In genomic region chr19:31334101-31334848, GRCh38 we compare ENCODE assay signal across 20 cellular contexts. TPM values are rescaled to one million over a fixed set of nuclear protein-coding genes. Genes with fewer than 3 reads are reported as not detected.
DNase-seq lines count a peak whose midpoint lies in the region; TF ChIP-seq lines count a peak whose summit lies in the region.
"Had no signal": no experiment of that assay in that cellular context is flagged by ENCODE, and none has a peak within 500 bp of the region (broad histone marks: within the 10 kb centered on the region; RNA-seq: fewer than 3 reads in every experiment).

No MANE protein-coding gene starts in this region.

- H3K27ac ChIP-seq in mammary epithelial cell (ENCODE audit: insufficient read depth, low read depth, low read length): peak overlapping the region; percentile 90
- H3K27ac ChIP-seq in vagina: no peak overlapping the region
- H3K27ac ChIP-seq in substantia nigra (ENCODE audit: low read depth, low read length, poor library complexity, severe bottlenecking): no peak overlapping the region
- H3K27ac ChIP-seq: neural progenitor cell, Peyer's patch, VCaP had no signal

- H3K4me1 ChIP-seq in mammary epithelial cell (ENCODE audit: insufficient read depth, low read length) (peaks cover 59% of the 10 kb centered on the region), vagina (peaks cover 23% of the 10 kb centered on the region)

- H3K9me3 ChIP-seq in mammary epithelial cell (replicated peaks; ENCODE audit: insufficient read depth, low read length): no peaks in the 10 kb centered on the region
- no peaks in the 10 kb centered on the region for H3K9me3 ChIP-seq in vagina
- H3K9me3 ChIP-seq: Peyer's patch had no signal

- H3K4me3 ChIP-seq in mammary epithelial cell (replicated peaks in 1 of 3; ENCODE audit: insufficient read depth in 1 of 3, low read depth in 2 of 3, low read length in 3 of 3): peak overlapping the region in 2 of 3 experiments; percentile 4 to 17
- no peak overlapping the region for H3K4me3 ChIP-seq in vagina
- H3K4me3 ChIP-seq: neural progenitor cell, Peyer's patch had no signal

- H3K27me3 ChIP-seq in mammary epithelial cell (ENCODE audit: insufficient read depth, low read length): no peaks in the 10 kb centered on the region
- no peaks in the 10 kb centered on the region for H3K27me3 ChIP-seq in vagina
- H3K27me3 ChIP-seq: neural progenitor cell, Peyer's patch had no signal

- dilution Hi-C loops in mammary epithelial cell (cut with HindIII; ENCODE audit: low sequenced_read_pairs): no loop called here

- peak overlapping the region; percentile 76 for H3K4me2 ChIP-seq in mammary epithelial cell (ENCODE audit: insufficient read depth, low read depth, low read length)
- H3K4me2 ChIP-seq: neural progenitor cell had no signal

- peaks cover 85% of the 10 kb centered on the region for H3K79me2 ChIP-seq in mammary epithelial cell (ENCODE audit: insufficient read depth, low read length)

- H2AFZ ChIP-seq in mammary epithelial cell (ENCODE audit: low read depth, low read length): peak overlapping the region; percentile 28
- H2AFZ ChIP-seq: neural progenitor cell had no signal

- TF ChIP-seq POLR2A in vagina (IDR thresholded peaks at IDR 0.05): no peak

- in situ Hi-C loops in mammary epithelial cell (cut with MboI; ENCODE audit: low sequenced_read_pairs in 2 of 2): loop anchor here in 1 of 2 donors (25.0 kb wide), 1 partner anchor 197 kb away; no protein-coding TSS in a partner anchor

- peaks cover 4% of the 10 kb centered on the region for H3K36me3 ChIP-seq in mammary epithelial cell (ENCODE audit: insufficient read depth, low read length)
- H3K36me3 ChIP-seq in vagina: no peaks in the 10 kb centered on the region
- H3K36me3 ChIP-seq: neural progenitor cell, Peyer's patch had no signal

- intact Hi-C loops in mammary epithelial cell (cut with micrococcal nuclease) (loop anchor here (1.0 to 5.0 kb wide), 2 partner anchors 15 to 182 kb away; partner anchors contain the start of gene TSHZ3), vagina (cut with DNase I) (no loop called here)

- 20% methylated on average over 7 of the region's 7 CpGs for WGBS in mammary epithelial cell (ENCODE audit: low coverage, missing lambda C conversion rate)

- TSS peak; percentile 53 for BruUV-seq in mammary epithelial cell (replicated peaks; lab: Mats Ljungman, UMichigan)

- DNase-seq in EH (ENCODE audit: low read depth) (peak; percentile 58), NCI-H226 (peak; percentile 78), mammary epithelial cell (peak; percentile 91), iris pigment epithelial cell (ENCODE audit: low read depth) (peak; percentile 77), vagina (ENCODE audit: extremely low spot score in 2 of 2) (no peak), substantia nigra (lab: John Stamatoyannopoulos, UW) (no peak), DMS79 treated with DMSO at 0.1 percent for 48 hours (lab: John Stamatoyannopoulos, UW) (no peak), cerebellar cortex (ENCODE audit: low spot score) (no peak)
- DNase-seq: activated CD8-positive, alpha-beta T cell treated with anti-CD3 and anti-CD28 coated beads, Interleukin-2, amount 10 ng/mL, durations not matched to agents 7 days and 5 days; activated naive CD8-positive, alpha-beta T cell treated with anti-CD3 and anti-CD28 coated beads for 36 hours; activated T-cell treated with anti-CD3 and anti-CD28 coated beads, Interleukin-2, amount 50 U/mL, for 72 hours; central memory CD4-positive, alpha-beta T cell; kidney; midbrain; NCI-H82; retina; T-cell had no signal

- TF ChIP-seq CTCF in mammary epithelial cell (conservative IDR thresholded peaks at IDR 0.05 in 1 of 2, IDR thresholded peaks at IDR 0.05 in 1 of 2; ENCODE audit: extremely low read depth in 1 of 2, insufficient read depth in 1 of 2, low read depth in 1 of 2, low read length in 2 of 2) (no peak), vagina (IDR thresholded peaks at IDR 0.05) (no peak)

- peak overlapping the region; percentile 69 for H3K9ac ChIP-seq in mammary epithelial cell (ENCODE audit: insufficient read depth, low read length)
- H3K9ac ChIP-seq: neural progenitor cell had no signal

- CTCF ChIA-PET in mammary epithelial cell (lab: Charles Lee; ENCODE audit: low non-redundant PET): no interaction called here

- H4K20me1 ChIP-seq in mammary epithelial cell (ENCODE audit: insufficient read depth, low read length): no peaks in the 10 kb centered on the region

RNA-seq across cellular contexts. Expression of gene TSHZ3, which starts 15.0 kb away (rescaled TPM):
- total RNA-seq in mammary epithelial cell (10 to 100 TPM; 10.3 to 11.3 TPM), vagina (13.5 TPM)
- 4.1 TPM for polyA plus RNA-seq in mammary epithelial cell
- polyA minus RNA-seq in mammary epithelial cell: 9.8 TPM

Comparison
In these comparisons a context has a peak if more than half of its experiments do, and no peak if none do; other contexts are left out.
1. DNase-seq: peak in EH (single experiment), NCI-H226 (single experiment), mammary epithelial cell (single experiment) and iris pigment epithelial cell (single experiment); none in vagina (0 of 2), substantia nigra (0 of 49), DMS79 treated with DMSO at 0.1 percent for 48 hours (single experiment) and cerebellar cortex (single experiment).
2. H3K4me3 ChIP-seq: peak in mammary epithelial cell (2 of 3); none in vagina (0 of 2).